In the genomic region with DNA sequence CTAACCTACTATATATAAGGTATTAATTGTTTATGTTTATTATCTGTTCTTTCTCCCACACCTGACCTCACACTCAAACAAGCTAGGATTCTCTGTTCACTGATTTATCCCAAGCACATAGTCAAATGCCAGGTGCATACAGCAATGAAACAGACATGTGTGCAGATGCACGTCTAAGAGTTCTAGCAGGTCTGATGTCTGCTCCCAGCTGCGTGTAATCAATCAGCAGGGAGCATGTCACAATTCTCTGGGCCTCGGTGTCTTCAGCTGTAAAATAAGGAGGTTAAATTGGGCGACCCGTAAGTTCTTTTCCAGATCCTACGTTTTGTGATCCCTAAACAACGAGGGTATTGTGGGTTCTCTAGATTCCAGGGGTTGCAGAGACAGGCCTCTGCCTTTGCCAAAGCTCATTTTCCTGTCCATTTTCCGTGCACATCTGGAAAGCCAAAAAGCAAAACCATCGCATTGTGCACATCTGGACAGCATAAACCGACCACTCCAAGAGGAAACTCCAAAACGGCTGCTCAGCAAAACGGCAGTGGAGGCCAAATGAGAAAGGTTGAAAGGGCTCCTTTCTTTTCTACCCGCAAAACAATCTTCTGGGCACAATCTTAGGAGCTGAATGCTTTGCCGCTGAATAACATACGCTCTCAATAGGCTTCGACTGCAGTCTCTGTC, we compare ENCODE assay signal across 19 cellular contexts.
DNase-seq lines count a peak whose midpoint lies in the region; ATAC-seq, FAIRE-seq and TF ChIP-seq lines count a peak whose summit lies in the region.
"Had no signal": no experiment of that assay in that cellular context is flagged by ENCODE, and none has a peak within 500 bp of the region (broad histone marks: within the 10 kb centered on the region; RNA-seq: fewer than 3 reads in every experiment).

No MANE protein-coding gene starts in this region.

- WGBS in A549 (ENCODE audit: missing lambda C conversion rate), result 87% methylated on average over 16 of the region's 16 CpGs

- no peak for TF ChIP-seq EP300 in A549 (IDR thresholded peaks at IDR 0.05)

- no peaks in the 10 kb centered on the region for H3K4me1 ChIP-seq in A549
- H3K4me1 ChIP-seq: left ventricle myocardium inferior had no signal

- H3K4me2 ChIP-seq in A549, result no peak overlapping the region

- no peak overlapping the region for H3K27ac ChIP-seq in A549
- H3K27ac ChIP-seq: body of pancreas, coronary artery, left ventricle myocardium inferior had no signal

- H3K4me3 ChIP-seq in A549 (no peak overlapping the region), foreskin fibroblast (ENCODE audit: low read depth in 1 of 2, low read length in 2 of 2) (peak overlapping the region in 1 of 2 donors; percentile 30)
- H3K4me3 ChIP-seq: body of pancreas, coronary artery, GM12878, left ventricle myocardium inferior had no signal

- peaks cover 7% of the 10 kb centered on the region for H3K9me3 ChIP-seq in A549
- H3K9me3 ChIP-seq: body of pancreas had no signal

- POLR2A ChIA-PET in A549 (lab: Yijun Ruan, JAX), result no interaction called here

- FAIRE-seq in A549 (lab: Jason Lieb, UNC), result peak; percentile 93
- FAIRE-seq: G401.6, GM12878 had no signal

- DNase-seq in A549 (ENCODE audit: low read depth in 1 of 2, low spot score in 1 of 2), result no peak
- peak; percentile 26 for DNase-seq in EH (ENCODE audit: low read depth)
- peak; percentile 52 for DNase-seq in SK-N-DZ (ENCODE audit: low spot score)
- peak; percentile 58 to 82 for DNase-seq in foreskin fibroblast
- no peak for DNase-seq in NAMALWA (ENCODE audit: low spot score)
- no peak for DNase-seq in GM19240 (ENCODE audit: insufficient read length, low spot score)
- DNase-seq: activated T-cell treated with anti-CD3 and anti-CD28 coated beads, Interleukin-2, amount 50 U/mL, for 48 hours; body of pancreas; Calu3; glutamatergic neuron; Kasumi-1; left ventricle myocardium inferior; stimulated activated naive CD8-positive, alpha-beta T cell treated with anti-CD3 and anti-CD28 coated beads, Interleukin-15, amount 100 ng/mL, for 72 hours; T-helper 2 cell had no signal

- CTCF ChIA-PET in A549 (lab: Yijun Ruan, JAX), result interaction anchor here (0.6 to 3.8 kb wide), 10 partner anchors 9 to 109 kb away, joined by 3 to 22 read pairs (median 4); no protein-coding TSS in a partner anchor

- no peak for TF ChIP-seq RAD21 in A549 (conservative IDR thresholded peaks at IDR 0.05 in 1 of 2, IDR thresholded peaks at IDR 0.05 in 1 of 2)

- TF ChIP-seq CTCF in A549 (IDR thresholded peaks at IDR 0.05), result no peak
- no peak for TF ChIP-seq CTCF in foreskin fibroblast (IDR thresholded peaks at IDR 0.05; ENCODE audit: low read depth, low read length)

- no peak for ATAC-seq in A549
- no peak for ATAC-seq in GM18907 (IDR thresholded peaks at IDR 0.05; ENCODE audit: unreplicated experiment)
- ATAC-seq in HG02884 (IDR thresholded peaks at IDR 0.05; ENCODE audit: unreplicated experiment), result no peak
- ATAC-seq: body of pancreas; GM12878; stimulated activated naive CD8-positive, alpha-beta T cell treated with anti-CD3 and anti-CD28 coated beads, Interleukin-15, amount 100 ng/mL, for 72 hours had no signal

- TF ChIP-seq POLR2A in A549 (IDR thresholded peaks at IDR 0.05; ENCODE audit: low read length), result no peak

TF ChIP-seq in A549, 52 proteins besides CTCF, POLR2A, EP300 and RAD21:
- TF ChIP-seq NR3C1 (IDR thresholded peaks at IDR 0.05) (no peak), SREBF2 (IDR thresholded peaks at IDR 0.05) (no peak), FOSL2 (IDR thresholded peaks at IDR 0.05) (no peak), FOSL2 (CRISPR knock-in tag; IDR thresholded peaks at IDR 0.05) (no peak), BCL3 (IDR thresholded peaks at IDR 0.05) (no peak), RCOR1 (IDR thresholded peaks at IDR 0.05; ENCODE audit: low read depth, low read length) (no peak), ZNF302 (CRISPR knock-in tag; IDR thresholded peaks at IDR 0.05) (no peak), MAZ (IDR thresholded peaks at IDR 0.05; ENCODE audit: borderline replicate concordance, low read depth, low read length) (no peak), ZC3H11A (IDR thresholded peaks at IDR 0.05) (no peak), CBX8 (IDR thresholded peaks at IDR 0.05) (no peak), HOXA7 (CRISPR knock-in tag; IDR thresholded peaks at IDR 0.05) (no peak), HOXB5 (CRISPR knock-in tag; IDR thresholded peaks at IDR 0.05) (no peak), FOXS1 (CRISPR knock-in tag; IDR thresholded peaks at IDR 0.05) (no peak), RNF2 (IDR thresholded peaks at IDR 0.05; ENCODE audit: borderline replicate concordance, low read depth) (no peak)
- TF ChIP-seq, protein P1, sequence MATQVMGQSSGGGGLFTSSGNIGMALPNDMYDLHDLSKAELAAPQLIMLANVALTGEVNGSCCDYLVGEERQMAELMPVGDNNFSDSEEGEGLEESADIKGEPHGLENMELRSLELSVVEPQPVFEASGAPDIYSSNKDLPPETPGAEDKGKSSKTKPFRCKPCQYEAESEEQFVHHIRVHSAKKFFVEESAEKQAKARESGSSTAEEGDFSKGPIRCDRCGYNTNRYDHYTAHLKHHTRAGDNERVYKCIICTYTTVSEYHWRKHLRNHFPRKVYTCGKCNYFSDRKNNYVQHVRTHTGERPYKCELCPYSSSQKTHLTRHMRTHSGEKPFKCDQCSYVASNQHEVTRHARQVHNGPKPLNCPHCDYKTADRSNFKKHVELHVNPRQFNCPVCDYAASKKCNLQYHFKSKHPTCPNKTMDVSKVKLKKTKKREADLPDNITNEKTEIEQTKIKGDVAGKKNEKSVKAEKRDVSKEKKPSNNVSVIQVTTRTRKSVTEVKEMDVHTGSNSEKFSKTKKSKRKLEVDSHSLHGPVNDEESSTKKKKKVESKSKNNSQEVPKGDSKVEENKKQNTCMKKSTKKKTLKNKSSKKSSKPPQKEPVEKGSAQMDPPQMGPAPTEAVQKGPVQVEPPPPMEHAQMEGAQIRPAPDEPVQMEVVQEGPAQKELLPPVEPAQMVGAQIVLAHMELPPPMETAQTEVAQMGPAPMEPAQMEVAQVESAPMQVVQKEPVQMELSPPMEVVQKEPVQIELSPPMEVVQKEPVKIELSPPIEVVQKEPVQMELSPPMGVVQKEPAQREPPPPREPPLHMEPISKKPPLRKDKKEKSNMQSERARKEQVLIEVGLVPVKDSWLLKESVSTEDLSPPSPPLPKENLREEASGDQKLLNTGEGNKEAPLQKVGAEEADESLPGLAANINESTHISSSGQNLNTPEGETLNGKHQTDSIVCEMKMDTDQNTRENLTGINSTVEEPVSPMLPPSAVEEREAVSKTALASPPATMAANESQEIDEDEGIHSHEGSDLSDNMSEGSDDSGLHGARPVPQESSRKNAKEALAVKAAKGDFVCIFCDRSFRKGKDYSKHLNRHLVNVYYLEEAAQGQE (IDR thresholded peaks at IDR 0.05), result no peak
TF ChIP-seq in A549: peak in this region for 0.

Comparison
In these comparisons a context has a peak if more than half of its experiments do, and no peak if none do; other contexts are left out.
1. DNase-seq: peak in EH (single experiment), SK-N-DZ (single experiment) and foreskin fibroblast (2 of 2); none in A549 (0 of 2), NAMALWA (single experiment) and GM19240 (single experiment).